In the genomic region with DNA sequence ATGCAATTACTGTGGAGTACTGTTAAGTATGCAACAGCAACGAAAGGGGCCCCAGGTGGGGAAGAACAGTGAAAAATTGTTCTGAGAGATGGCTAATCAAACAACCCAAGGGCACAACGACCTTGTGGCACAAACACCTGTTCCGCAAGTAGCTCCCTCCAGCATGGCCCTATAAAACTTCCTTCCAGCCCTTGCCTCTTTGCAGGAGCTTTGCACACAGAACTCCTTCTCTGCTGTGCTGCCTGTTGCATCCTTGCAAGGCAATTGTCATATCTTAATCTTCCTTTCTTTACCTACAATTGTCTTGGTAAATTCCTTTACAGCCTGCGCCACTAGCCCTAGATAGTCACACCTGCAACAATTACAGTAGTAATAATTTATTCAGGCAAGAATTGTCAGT, we compare ENCODE assay signal across 19 cellular contexts.
"Had no signal": no experiment of that assay in that cellular context is flagged by ENCODE, and none has a peak within 500 bp of the region (broad histone marks: within the 10 kb centered on the region; RNA-seq: fewer than 3 reads in every experiment).

No MANE protein-coding gene starts in this region.

- DNase-seq: IMR-90, Kasumi-1, KG1, MM.1S, NCI-H1092 treated with DMSO at 0.1 percent for 48 hours, NCI-H146, NCI-H1694 treated with DMSO at 0.1 percent for 48 hours, NCI-H1930, NCI-H2081, NCI-H2227 treated with DMSO at 0.1 percent for 48 hours, NCI-H446, NCI-H510A, NCI-H524 treated with DMSO at 0.1 percent for 48 hours, NCI-H82, Right ventricle myocardium superior, RPMI8226, SK-N-SH, SW 1271, T-cell had no signal

- H3K9me3 ChIP-seq: SK-N-SH had no signal

- H3K4me2 ChIP-seq: SK-N-SH had no signal
